ENCODE assay signal across 8 cellular contexts in genomic region chr3:148319161-148319915, GRCh38.
DNase-seq lines count a peak whose midpoint lies in the region; ATAC-seq and TF ChIP-seq lines count a peak whose summit lies in the region.

No MANE protein-coding gene starts in this region.

- TF ChIP-seq CTCF in GM06990 (IDR thresholded peaks at IDR 0.05; ENCODE audit: insufficient read depth, low read length, poor library complexity, severe bottlenecking) (no peak), upper lobe of right lung (IDR thresholded peaks at IDR 0.05) (no peak)

- no peaks in the 10 kb centered on the region for H3K9me3 ChIP-seq in upper lobe of right lung

- no peaks in the 10 kb centered on the region for H3K4me1 ChIP-seq in upper lobe of right lung

- ATAC-seq in GM21423 (IDR thresholded peaks at IDR 0.05; ENCODE audit: unreplicated experiment), result peak; percentile 93
- ATAC-seq in HG03521 (IDR thresholded peaks at IDR 0.05; ENCODE audit: unreplicated experiment), result peak; percentile 92
- ATAC-seq in upper lobe of right lung, result peak; percentile 62

- H3K4me3 ChIP-seq in GM06990 (replicated peaks; ENCODE audit: low read depth, low read length) (peak overlapping the region; percentile 8), upper lobe of right lung (peak overlapping the region; percentile 1)

- no peaks in the 10 kb centered on the region for H3K27me3 ChIP-seq in GM06990 (replicated peaks; ENCODE audit: control insufficient read depth, insufficient read depth, low read length)
- no peaks in the 10 kb centered on the region for H3K27me3 ChIP-seq in upper lobe of right lung

- DNase-seq in GM06990 (ENCODE audit: extremely low read depth, insufficient read length), result peak; percentile 85
- peak; percentile 22 for DNase-seq in amniotic stem cell (lab: John Stamatoyannopoulos, UW)
- no peak for DNase-seq in upper lobe of right lung
- no peak for DNase-seq in OCI-M2 (lab: John Stamatoyannopoulos, UW; ENCODE audit: unreplicated experiment)
- no peak for DNase-seq in NCI-H146 treated with DMSO at 0.1 percent for 48 hours (lab: John Stamatoyannopoulos, UW; ENCODE audit: unreplicated experiment)
- no peak for DNase-seq in cortex of kidney (lab: John Stamatoyannopoulos, UW)

- intact Hi-C loops in upper lobe of right lung (cut with DNase I), result no loop called here

- no peak overlapping the region for H3K27ac ChIP-seq in upper lobe of right lung

- H3K36me3 ChIP-seq in GM06990 (ENCODE audit: control insufficient read depth, insufficient read depth, low read length), result no peaks in the 10 kb centered on the region
- no peaks in the 10 kb centered on the region for H3K36me3 ChIP-seq in upper lobe of right lung

Comparison
In these comparisons a context has a peak if more than half of its experiments do, and no peak if none do; other contexts are left out.
1. DNase-seq: peak in GM06990 (single experiment) and amniotic stem cell (single experiment); none in upper lobe of right lung (single experiment), OCI-M2 (single experiment), NCI-H146 treated with DMSO at 0.1 percent for 48 hours (single experiment) and cortex of kidney (single experiment).
2. Peak in every context shown above with its lines, with median percentiles within 50 percentile points of each other: ATAC-seq.